ENCODE assay signal across 1 cellular context in genomic region chr18:31061945-31062344, GRCh38.
TF ChIP-seq lines count a peak whose summit lies in the region.

No MANE protein-coding gene starts in this region.

TF ChIP-seq in HepG2, 621 proteins besides CTCF, POLR2A, EP300 and RAD21:
- TF ChIP-seq AKAP8 (CRISPR knock-in tag; IDR thresholded peaks at IDR 0.05), result no peak
- no peak for TF ChIP-seq ELF3 (CRISPR knock-in tag; IDR thresholded peaks at IDR 0.05)
- TF ChIP-seq ZNF318 (CRISPR knock-in tag; IDR thresholded peaks at IDR 0.05), result no peak
- no peak for TF ChIP-seq NKX3-1 (CRISPR knock-in tag; IDR thresholded peaks at IDR 0.05)
- TF ChIP-seq CCAR2 (optimal IDR thresholded peaks at IDR 0.05; ENCODE audit: low read depth, low read length), result no peak
- no peak for TF ChIP-seq CBX5 (CRISPR knock-in tag; IDR thresholded peaks at IDR 0.05; ENCODE audit: borderline replicate concordance)
- TF ChIP-seq KLF15 (CRISPR knock-in tag; IDR thresholded peaks at IDR 0.05; ENCODE audit: borderline replicate concordance), result no peak
- no peak for TF ChIP-seq FOXA1 (IDR thresholded peaks at IDR 0.05)
- no peak for TF ChIP-seq FOXA1 (CRISPR knock-in tag; IDR thresholded peaks at IDR 0.05)
